Comparison of ENCODE assay signal across 1 cellular context in genomic region chr6:130020892-130021483, GRCh38.
A peak's percentile ranks its signal among the peaks of the same experiment; 100 is the strongest.
TF ChIP-seq lines count a peak whose summit lies in the region.

No MANE protein-coding gene starts in this region.

TF ChIP-seq in HEK293, 187 proteins besides CTCF, POLR2A, EP300 and RAD21 (continued from another document):
- TF ChIP-seq ZSCAN30 (tag by site-specific recombination; IDR thresholded peaks at IDR 0.05), result 0 out of 2 replicates have a peak, but pooled peaks have one; percentile 33
- peak; percentile 14; the same call in 1 of the 2 replicates for TF ChIP-seq ZNF449 (tag by site-specific recombination; IDR thresholded peaks at IDR 0.05)
- TF ChIP-seq INSM2 (tag by site-specific recombination; IDR thresholded peaks at IDR 0.05), result no peak
- no peak for TF ChIP-seq ZBTB48 (tag by site-specific recombination; IDR thresholded peaks at IDR 0.05)
- no peak for TF ChIP-seq KLF10 (tag by site-specific recombination; IDR thresholded peaks at IDR 0.05)
- no peak for TF ChIP-seq OSR2 (tag by site-specific recombination; IDR thresholded peaks at IDR 0.05)
- no peak for TF ChIP-seq ZNF513 (tag by site-specific recombination; IDR thresholded peaks at IDR 0.05)
- TF ChIP-seq PRDM10 (tag by site-specific recombination; IDR thresholded peaks at IDR 0.05), result no peak
- peak; percentile 91 for TF ChIP-seq PRDM1 (tag by site-specific recombination; IDR thresholded peaks at IDR 0.05)
- no peak for TF ChIP-seq ZNF140 (tag by site-specific recombination; IDR thresholded peaks at IDR 0.05)
- peak; percentile 81; the same call in 1 of the 2 replicates for TF ChIP-seq ZBTB6 (tag by site-specific recombination; IDR thresholded peaks at IDR 0.05)
- TF ChIP-seq ZNF571 (tag by site-specific recombination; IDR thresholded peaks at IDR 0.05), result no peak
- TF ChIP-seq ZNF530 (tag by site-specific recombination; IDR thresholded peaks at IDR 0.05; ENCODE audit: low read depth), result no peak
- TF ChIP-seq ZNF660 (tag by site-specific recombination; IDR thresholded peaks at IDR 0.05), result peak; percentile 80
- TF ChIP-seq ZNF518A (tag by site-specific recombination; conservative IDR thresholded peaks at IDR 0.05; ENCODE audit: low read depth), result 0 out of 2 replicates have a peak, but pooled peaks have one; percentile 8
- TF ChIP-seq ZBTB17 (tag by site-specific recombination; IDR thresholded peaks at IDR 0.05), result peak; percentile 69
- TF ChIP-seq ZNF654 (tag by site-specific recombination; IDR thresholded peaks at IDR 0.05; ENCODE audit: low read depth), result peak; percentile 98
- no peak for TF ChIP-seq ZFP41 (tag by site-specific recombination; IDR thresholded peaks at IDR 0.05; ENCODE audit: borderline replicate concordance)
- TF ChIP-seq ZFP37 (tag by site-specific recombination; IDR thresholded peaks at IDR 0.05), result 0 out of 2 replicates have a peak, but pooled peaks have one; percentile 25
- TF ChIP-seq ZNF184 (tag by site-specific recombination; IDR thresholded peaks at IDR 0.05), result no peak
- no peak for TF ChIP-seq ZNF843 (tag by site-specific recombination; IDR thresholded peaks at IDR 0.05)
- no peak for TF ChIP-seq ZNF610 (tag by site-specific recombination; IDR thresholded peaks at IDR 0.05; ENCODE audit: borderline replicate concordance)
- TF ChIP-seq ZNF274 (IDR thresholded peaks at IDR 0.05; ENCODE audit: low read length), result no peak
- TF ChIP-seq ZNF274 (tag by site-specific recombination; IDR thresholded peaks at IDR 0.05; ENCODE audit: borderline replicate concordance), result no peak
- TF ChIP-seq ZNF202 (tag by site-specific recombination; IDR thresholded peaks at IDR 0.05; ENCODE audit: borderline replicate concordance), result no peak
- TF ChIP-seq PRDM6 (tag by site-specific recombination; IDR thresholded peaks at IDR 0.05), result no peak; the same call in 1 of the 2 replicates
- no peak for TF ChIP-seq BCL6B (tag by site-specific recombination; IDR thresholded peaks at IDR 0.05)
- no peak for TF ChIP-seq ZNF19 (tag by site-specific recombination; IDR thresholded peaks at IDR 0.05; ENCODE audit: low read depth)
- no peak for TF ChIP-seq GLIS2 (tag by site-specific recombination; IDR thresholded peaks at IDR 0.05)
- no peak for TF ChIP-seq ZNF292 (tag by site-specific recombination; IDR thresholded peaks at IDR 0.05; ENCODE audit: borderline replicate concordance, low read depth)
- TF ChIP-seq ZNF658 (tag by site-specific recombination; IDR thresholded peaks at IDR 0.05), result no peak
- TF ChIP-seq ZNF394 (tag by site-specific recombination; IDR thresholded peaks at IDR 0.05; ENCODE audit: borderline replicate concordance), result 0 out of 2 replicates have a peak, but pooled peaks have one; percentile 18
- TF ChIP-seq PRDM4 (tag by site-specific recombination; IDR thresholded peaks at IDR 0.05), result peak; percentile 59
- peak; percentile 16; the same call in 1 of the 2 replicates for TF ChIP-seq ZNF561 (tag by site-specific recombination; IDR thresholded peaks at IDR 0.05; ENCODE audit: borderline replicate concordance)
- peak; percentile 20; the same call in 1 of the 2 replicates for TF ChIP-seq SP7 (tag by site-specific recombination; IDR thresholded peaks at IDR 0.05)
- TF ChIP-seq ZNF2 (tag by site-specific recombination; IDR thresholded peaks at IDR 0.05), result peak; percentile 99
- no peak for TF ChIP-seq ZNF549 (tag by site-specific recombination; IDR thresholded peaks at IDR 0.05)
- TF ChIP-seq ZNF335 (tag by site-specific recombination; conservative IDR thresholded peaks at IDR 0.05), result peak; percentile 56; the same call in 1 of the 2 replicates
- no peak for TF ChIP-seq ZNF473 (tag by site-specific recombination; IDR thresholded peaks at IDR 0.05)
- TF ChIP-seq ZEB2 (tag by site-specific recombination; IDR thresholded peaks at IDR 0.05), result peak; percentile 56
- TF ChIP-seq ZNF558 (tag by site-specific recombination; IDR thresholded peaks at IDR 0.05), result no peak
